Comparison of ENCODE assay signal across 28 cellular contexts in genomic region chr9:69940668-69941067, GRCh38.
"Had no signal": no experiment of that assay in that cellular context is flagged by ENCODE, and none has a peak within 500 bp of the region (broad histone marks: within the 10 kb centered on the region; RNA-seq: fewer than 3 reads in every experiment).

No MANE protein-coding gene starts in this region.

- H3K27ac ChIP-seq: adrenal gland, ascending aorta, brain microvascular endothelial cell, epithelial cell of prostate, neutrophil, pancreas, psoas muscle, right atrium auricular region, thoracic aorta, upper lobe of left lung, WERI-Rb-1 had no signal

- H3K9me3 ChIP-seq: adrenal gland, ascending aorta, neutrophil, pancreas, psoas muscle, right atrium auricular region, thoracic aorta, upper lobe of left lung had no signal

- FAIRE-seq: pancreas, TTC549 had no signal

- H3K36me3 ChIP-seq: adrenal gland, ascending aorta, brain microvascular endothelial cell, heart right ventricle, neutrophil, pancreas, right atrium auricular region, thoracic aorta, upper lobe of left lung, WERI-Rb-1 had no signal

- H3K4me3 Mint-ChIP-seq: activated CD4-positive, alpha-beta T cell treated with anti-CD3 and anti-CD28 coated beads, Interleukin-2, amount 10 ng/mL, durations not matched to agents 7 days and 5 days; activated CD8-positive, alpha-beta T cell treated with anti-CD3 and anti-CD28 coated beads for 36 hours; activated naive CD8-positive, alpha-beta T cell; activated T-helper 17 cell treated with anti-CD3 and anti-CD28 coated beads, Interleukin-2, amount 50 U/mL, for 72 hours; endodermal cell; memory B cell; natural killer cell treated with Interleukin-12 subunit alpha and Interleukin-12 subunit beta and Interleukin-15 and Interleukin-18, amount 100 ng/mL, for 72 hours had no signal

- H3K4me3 ChIP-seq: adrenal gland, ascending aorta, heart right ventricle, pancreas, psoas muscle, right atrium auricular region, thoracic aorta, upper lobe of left lung had no signal

- H3K4me1 Mint-ChIP-seq: activated CD4-positive, alpha-beta T cell treated with anti-CD3 and anti-CD28 coated beads, Interleukin-2, amount 10 ng/mL, durations not matched to agents 7 days and 5 days; activated T-helper 17 cell treated with anti-CD3 and anti-CD28 coated beads, Interleukin-2, amount 50 U/mL, for 72 hours; endodermal cell had no signal

- H3K27ac Mint-ChIP-seq: activated CD4-positive, alpha-beta T cell treated with anti-CD3 and anti-CD28 coated beads, Interleukin-2, amount 10 ng/mL, durations not matched to agents 7 days and 5 days; activated CD8-positive, alpha-beta T cell treated with anti-CD3 and anti-CD28 coated beads for 36 hours; activated naive CD8-positive, alpha-beta T cell; activated T-helper 17 cell treated with anti-CD3 and anti-CD28 coated beads, Interleukin-2, amount 50 U/mL, for 72 hours; endodermal cell; memory B cell; natural killer cell treated with Interleukin-12 subunit alpha and Interleukin-12 subunit beta and Interleukin-15 and Interleukin-18, amount 100 ng/mL, for 72 hours had no signal

- H3K36me3 Mint-ChIP-seq: activated naive CD8-positive, alpha-beta T cell; memory B cell; natural killer cell treated with Interleukin-12 subunit alpha and Interleukin-12 subunit beta and Interleukin-15 and Interleukin-18, amount 100 ng/mL, for 72 hours had no signal

- H3K4me1 ChIP-seq: adrenal gland, ascending aorta, pancreas, psoas muscle, right atrium auricular region, upper lobe of left lung had no signal

- H3K27me3 ChIP-seq: adrenal gland, ascending aorta, brain microvascular endothelial cell, heart right ventricle, neutrophil, right atrium auricular region, upper lobe of left lung had no signal

- ATAC-seq: activated CD8-positive, alpha-beta T cell treated with anti-CD3 and anti-CD28 coated beads for 36 hours; activated T-helper 17 cell treated with anti-CD3 and anti-CD28 coated beads, Interleukin-2, amount 50 U/mL, for 72 hours; heart right ventricle; left colon; natural killer cell treated with Interleukin-12 subunit alpha and Interleukin-12 subunit beta and Interleukin-15 and Interleukin-18, amount 100 ng/mL, for 72 hours; pancreas; psoas muscle had no signal

- H3K9me3 Mint-ChIP-seq: activated CD4-positive, alpha-beta T cell treated with anti-CD3 and anti-CD28 coated beads, Interleukin-2, amount 10 ng/mL, durations not matched to agents 7 days and 5 days; activated CD8-positive, alpha-beta T cell treated with anti-CD3 and anti-CD28 coated beads for 36 hours had no signal

- DNase-seq: activated CD4-positive, alpha-beta T cell treated with anti-CD3 and anti-CD28 coated beads, Interleukin-2, amount 10 ng/mL, durations not matched to agents 7 days and 5 days; activated CD4-positive, CD25-positive, alpha-beta regulatory T cell treated with anti-CD3 and anti-CD28 coated beads, Interleukin-2, amount 50 U/mL, for 72 hours; activated CD8-positive, alpha-beta T cell treated with anti-CD3 and anti-CD28 coated beads for 36 hours; activated naive CD4-positive, alpha-beta T cell; activated T-cell treated with anti-CD3 and anti-CD28 coated beads, Interleukin-2, amount 50 U/mL, for 1 hour; adrenal gland; brain microvascular endothelial cell; caudate nucleus; endodermal cell; heart right ventricle; islet precursor cell; left colon; pancreas; psoas muscle; stimulated activated CD4-positive, alpha-beta T cell treated with anti-CD3 and anti-CD28 coated beads, Interleukin-4, amount 100 ng/mL, for 24 hours; stimulated activated naive CD4-positive, alpha-beta T cell treated with Interleukin-2 at 50 U/mL for 16 hours; upper lobe of left lung; WERI-Rb-1 had no signal
